In genomic region chr13:37565425-37565824, GRCh38 we compare ENCODE assay signal across 26 cellular contexts. TPM values are rescaled to one million over a fixed set of nuclear protein-coding genes. Genes with fewer than 3 reads are reported as not detected.
DNase-seq lines count a peak whose midpoint lies in the region; ATAC-seq, FAIRE-seq and TF ChIP-seq lines count a peak whose summit lies in the region.
"Had no signal": no experiment of that assay in that cellular context is flagged by ENCODE, and none has a peak within 500 bp of the region (broad histone marks: within the 10 kb centered on the region; RNA-seq: fewer than 3 reads in every experiment).

No MANE protein-coding gene starts in this region.

- in situ Hi-C loops in IMR-90 (cut with MboI; ENCODE audit: low sequenced_read_pairs) (no loop called here), K562 (cut with MboI) (no loop called here)

- no peak overlapping the region for H4K91ac ChIP-seq in IMR-90 (ENCODE audit: insufficient read depth, low read depth, low read length)

- H3K79me1 ChIP-seq in IMR-90 (ENCODE audit: low read depth in 1 of 2, low read length in 2 of 2), result no peaks in the 10 kb centered on the region

- H3K36me3 Mint-ChIP-seq in activated naive CD4-positive, alpha-beta T cell treated with anti-CD3 and anti-CD28 coated beads, Interleukin-2, amount 50 U/mL, for 72 hours, result no peaks in the 10 kb centered on the region
- H3K36me3 Mint-ChIP-seq: CD14-positive monocyte; CD4-positive, alpha-beta memory T cell; CD4-positive, CD25-positive, alpha-beta regulatory T cell; CD8-positive, alpha-beta memory T cell had no signal

- TF ChIP-seq RAD21 in IMR-90 (IDR thresholded peaks at IDR 0.05; ENCODE audit: low read length) (no peak), K562 (CRISPR knock-in tag; conservative IDR thresholded peaks at IDR 0.05 in 1 of 2, IDR thresholded peaks at IDR 0.05 in 1 of 2) (no peak)

- no peak for TF ChIP-seq EP300 in K562 (IDR thresholded peaks at IDR 0.05; ENCODE audit: low read length)

- no peaks in the 10 kb centered on the region for H3K9me1 ChIP-seq in IMR-90 (ENCODE audit: insufficient read depth, low read length)
- no peaks in the 10 kb centered on the region for H3K9me1 ChIP-seq in K562 (ENCODE audit: control insufficient read depth, insufficient read depth, low read length)

- TF ChIP-seq POLR2A in IMR-90 (IDR thresholded peaks at IDR 0.05; ENCODE audit: low read depth, low read length), result no peak
- no peak for TF ChIP-seq POLR2A in K562 (conservative IDR thresholded peaks at IDR 0.05)
- TF ChIP-seq POLR2A in prostate gland (IDR thresholded peaks at IDR 0.05), result no peak

- H3K4me2 ChIP-seq in IMR-90 (ENCODE audit: low read depth, low read length) (no peak overlapping the region), K562 (ENCODE audit: insufficient read depth, low read length) (no peak overlapping the region)
- H3K4me2 ChIP-seq: BLaER1 had no signal

- TF ChIP-seq CTCF in IMR-90 (conservative IDR thresholded peaks at IDR 0.05; ENCODE audit: low read depth, low read length) (no peak), K562 (IDR thresholded peaks at IDR 0.05 in 2 of 3, conservative IDR thresholded peaks at IDR 0.05 in 1 of 3; ENCODE audit: insufficient read depth in 2 of 3, low read depth in 1 of 3, low read length in 3 of 3) (no peak), prostate gland (IDR thresholded peaks at IDR 0.05) (no peak)

- H2BK20ac ChIP-seq in IMR-90 (ENCODE audit: low read depth, low read length), result no peak overlapping the region

- CTCF ChIA-PET in IMR-90 (lab: Yijun Ruan, JAX), result no interaction called here
- CTCF ChIA-PET in K562 (lab: Yijun Ruan, JAX; ENCODE audit: low intra/inter-chr PET ratio), result no interaction called here

- no peaks in the 10 kb centered on the region for H4K20me1 ChIP-seq in IMR-90 (ENCODE audit: insufficient read depth, low read length)
- H4K20me1 ChIP-seq in K562 (replicated peaks; ENCODE audit: control insufficient read depth, insufficient read depth, low read length), result no peaks in the 10 kb centered on the region
- H4K20me1 ChIP-seq: BLaER1 had no signal

- H3K9me3 Mint-ChIP-seq in activated naive CD4-positive, alpha-beta T cell treated with anti-CD3 and anti-CD28 coated beads, Interleukin-2, amount 50 U/mL, for 72 hours, result peaks cover 3 to 12% of the 10 kb centered on the region in 2 donors

- H3K27me3 ChIP-seq in IMR-90 (ENCODE audit: control insufficient read depth, insufficient read depth, low read length) (no peaks in the 10 kb centered on the region), K562 (ENCODE audit: control insufficient read depth in 2 of 2, insufficient read depth in 2 of 2, low read length in 2 of 2) (no peaks in the 10 kb centered on the region), small intestine (ENCODE audit: control insufficient read depth in 2 of 2, insufficient read depth in 2 of 2, low read length in 2 of 2) (no peaks in the 10 kb centered on the region), prostate gland (replicated peaks; ENCODE audit: insufficient read depth) (no peaks in the 10 kb centered on the region)
- H3K27me3 ChIP-seq: BE2C, BLaER1 had no signal

- no peak overlapping the region for H3K4ac ChIP-seq in IMR-90 (ENCODE audit: low read depth, low read length)

- dilution Hi-C loops in IMR-90 (cut with HindIII; ENCODE audit: low sequenced_read_pairs, unreplicated experiment), result no loop called here

- H3K9ac ChIP-seq in IMR-90 (ENCODE audit: low read depth, low read length), result no peak overlapping the region
- no peak overlapping the region for H3K9ac ChIP-seq in K562 (ENCODE audit: insufficient read depth in 1 of 2, low read depth in 2 of 2, low read length in 2 of 2)
- H3K9ac ChIP-seq: BLaER1 had no signal

- intact Hi-C loops in IMR-90 (cut with micrococcal nuclease), result no loop called here
- intact Hi-C loops in K562 (cut with micrococcal nuclease), result no loop called here
- intact Hi-C loops in prostate gland (cut with DNase I), result no loop called here

- no peak overlapping the region for H2BK120ac ChIP-seq in IMR-90 (ENCODE audit: low read depth, low read length)

- ATAC-seq in IMR-90 (ENCODE audit: low read depth), result no peak
- ATAC-seq in K562, result no peak
- ATAC-seq in activated naive CD4-positive, alpha-beta T cell treated with anti-CD3 and anti-CD28 coated beads, Interleukin-2, amount 50 U/mL, for 72 hours, result no peak
- ATAC-seq: GM12878 had no signal

- H3K4me3 ChIP-seq in IMR-90 (ENCODE audit: insufficient read depth, low read depth, low read length), result no peak overlapping the region
- no peak overlapping the region for H3K4me3 ChIP-seq in K562
- H3K4me3 ChIP-seq in small intestine (ENCODE audit: low read depth in 1 of 2, low read length in 2 of 2), result no peak overlapping the region
- no peak overlapping the region for H3K4me3 ChIP-seq in prostate gland
- H3K4me3 ChIP-seq: BLaER1, GM12878 had no signal

- H3K14ac ChIP-seq in IMR-90 (replicated peaks; ENCODE audit: low read depth, low read length), result no peak overlapping the region

- H3K27ac ChIP-seq in IMR-90 (ENCODE audit: insufficient read depth, low read length), result no peak overlapping the region
- H3K27ac ChIP-seq in K562 (ENCODE audit: extremely low read depth, low read depth, low read length), result no peak overlapping the region
- no peak overlapping the region for H3K27ac ChIP-seq in small intestine (ENCODE audit: low read depth in 1 of 2, low read length in 1 of 2)
- no peak overlapping the region for H3K27ac ChIP-seq in prostate gland
- H3K27ac ChIP-seq: BLaER1 had no signal

- POLR2A ChIA-PET in IMR-90 (lab: Charles Lee; ENCODE audit: unreplicated experiment), result no interaction called here
- POLR2A ChIA-PET in K562 (lab: Yijun Ruan, JAX), result no interaction called here

- H2AFZ ChIP-seq in IMR-90 (replicated peaks; ENCODE audit: low read length, poor library complexity), result no peak overlapping the region
- no peak overlapping the region for H2AFZ ChIP-seq in K562 (ENCODE audit: low read depth, low read length)

- H3K4me1 ChIP-seq in IMR-90 (ENCODE audit: control insufficient read depth, insufficient read depth, low read length) (no peaks in the 10 kb centered on the region), K562 (replicated peaks in 1 of 2; ENCODE audit: control insufficient read depth in 2 of 2, insufficient read depth in 2 of 2, low read length in 2 of 2) (no peaks in the 10 kb centered on the region), small intestine (ENCODE audit: control insufficient read depth in 2 of 2, insufficient read depth in 1 of 2, low read depth in 1 of 2, low read length in 1 of 2) (no peaks in the 10 kb centered on the region), prostate gland (replicated peaks) (no peaks in the 10 kb centered on the region)
- H3K4me1 ChIP-seq: BE2C, BLaER1 had no signal

- H3K56ac ChIP-seq in IMR-90 (ENCODE audit: extremely low read depth, insufficient read depth, low read length), result no peak overlapping the region

- H3K9me3 ChIP-seq in IMR-90 (ENCODE audit: control insufficient read depth, insufficient read depth, low read length), result no peaks in the 10 kb centered on the region
- H3K9me3 ChIP-seq in K562 (replicated peaks; ENCODE audit: control insufficient read depth, insufficient read depth, low read depth, low read length), result no peaks in the 10 kb centered on the region
- no peaks in the 10 kb centered on the region for H3K9me3 ChIP-seq in small intestine (ENCODE audit: control insufficient read depth, low read depth)
- no peaks in the 10 kb centered on the region for H3K9me3 ChIP-seq in prostate gland
- H3K9me3 ChIP-seq: BE2C, BLaER1 had no signal

- BruUV-seq in IMR-90 (replicated peaks; lab: Mats Ljungman, UMichigan), result no TSS peak
- no TSS peak for BruUV-seq in K562 (replicated peaks; lab: Mats Ljungman, UMichigan)

- no peak overlapping the region for H3K18ac ChIP-seq in IMR-90 (ENCODE audit: low read depth, low read length)

- no peak overlapping the region for H2BK5ac ChIP-seq in IMR-90 (ENCODE audit: low read depth, low read length, poor library complexity, severe bottlenecking)

- no peak overlapping the region for H3K23ac ChIP-seq in IMR-90 (ENCODE audit: low read depth, low read length)

- no peak for DNase-seq in IMR-90
- no peak for DNase-seq in K562 (ENCODE audit: extremely low read depth in 1 of 4, low spot score in 3 of 4)
- no peak for DNase-seq in small intestine
- no peak for DNase-seq in activated naive CD4-positive, alpha-beta T cell treated with anti-CD3 and anti-CD28 coated beads, Interleukin-2, amount 50 U/mL, for 72 hours (ENCODE audit: low spot score in 2 of 2)
- DNase-seq in prostate gland (ENCODE audit: low spot score), result no peak
- DNase-seq: 8988T; ACHN; BE2C; C1 segment of cervical spinal cord; CD4-positive, alpha-beta memory T cell; CD4-positive, CD25-positive, alpha-beta regulatory T cell; CD8-positive, alpha-beta memory T cell; COR-L47; DMS 273 treated with DMSO at 0.1 percent for 48 hours; DMS153; DMS53; DMS79; DND-41; EL; GDM1 had no signal

- H3K27ac Mint-ChIP-seq in activated naive CD4-positive, alpha-beta T cell treated with anti-CD3 and anti-CD28 coated beads, Interleukin-2, amount 50 U/mL, for 72 hours, result no peak overlapping the region
- H3K27ac Mint-ChIP-seq: CD14-positive monocyte; CD4-positive, alpha-beta memory T cell; CD4-positive, CD25-positive, alpha-beta regulatory T cell; CD8-positive, alpha-beta memory T cell had no signal

- H4K8ac ChIP-seq in IMR-90 (ENCODE audit: low read depth in 2 of 2, low read length in 2 of 2), result no peak overlapping the region

- no CpG with 5 or more reads among the region's 1 CpG for WGBS in IMR-90 (ENCODE audit: extremely low coverage in 2 of 2, insufficient read length in 1 of 2), 2 experiments
- WGBS in K562 (ENCODE audit: insufficient coverage, low coverage, missing lambda C conversion rate), result 0% methylated on average over 1 of the region's 1 CpG
- 44 to 71% (median 55%) methylated on average over 1 of the region's 1 CpG for WGBS in small intestine, 3 donors
- WGBS in prostate gland, result 84% methylated on average over 1 of the region's 1 CpG

- H3K79me2 ChIP-seq in K562 (ENCODE audit: control insufficient read depth, insufficient read depth, low read length), result no peaks in the 10 kb centered on the region

- H3K36me3 ChIP-seq in IMR-90 (ENCODE audit: control insufficient read depth, insufficient read depth, low read length) (no peaks in the 10 kb centered on the region), K562 (ENCODE audit: control insufficient read depth, insufficient read depth, low read length) (no peaks in the 10 kb centered on the region), small intestine (ENCODE audit: control insufficient read depth in 2 of 2, insufficient read depth in 2 of 2, low read length in 2 of 2) (no peaks in the 10 kb centered on the region), prostate gland (no peaks in the 10 kb centered on the region)
- H3K36me3 ChIP-seq: BE2C, BLaER1 had no signal

- FAIRE-seq in K562 (lab: Jason Lieb, UNC) (no peak), small intestine (lab: Jason Lieb, UNC) (peak; percentile 44)
- FAIRE-seq: A204.1, GM12878, GM12892, GM18507 had no signal

- no peak overlapping the region for H4K5ac ChIP-seq in IMR-90 (ENCODE audit: low read depth, low read length)

- H2AK5ac ChIP-seq in IMR-90 (ENCODE audit: low read depth, low read length), result no peak overlapping the region

- H2AK9ac ChIP-seq in IMR-90 (replicated peaks; ENCODE audit: low read depth, low read length, poor library complexity), result no peak overlapping the region

- H2BK15ac ChIP-seq in IMR-90 (ENCODE audit: low read depth, low read length), result no peak overlapping the region

RNA-seq across cellular contexts. Expression of gene POSTN, which starts 33.1 kb away (rescaled TPM):
- total RNA-seq in IMR-90 (2012; rRNA removed) (31.9 and 32.6 TPM in 2 replicates), K562 (2014; rRNA removed) (not detected in 2 replicates), K562 (2014; rRNA removed; fragmentation: Illumina TruSeq; extraction: Trizol) (not detected in 2 replicates), K562 (2015; rRNA removed; fragmentation: Illumina TruSeq; extraction: Trizol) (not detected in 2 replicates), K562 (2021) (0.04 and 0.13 TPM in 2 replicates), prostate gland (10 to 100 TPM in 1 of 2 donors, 1 to 10 TPM in 1; 8.5 to 28.3 TPM)
- polyA plus RNA-seq in IMR-90 (2012; rRNA removed) (31.5 and 44.7 TPM in 2 replicates), K562 (2011; rRNA removed) (not detected in 2 replicates), K562 (2014; fragmentation: Illumina TruSeq; extraction: Trizol) (not detected in 2 replicates), K562 (2014; fragmentation: Nextera tagmentation; extraction: Ambion mirVana) (not detected), K562 (2014; rRNA removed) (0.01 TPM in 1 of 2 replicates, not detected in the other), small intestine (10 to 100 TPM in 1 of 3 donors, under 1 TPM in 2; 0.45 to 50.9 (median 0.54) TPM)
- 4.5 and 6.2 TPM in 2 replicates for polyA plus RNA-seq in IMR-90 (2012; cell fraction: cytosol; rRNA removed)
- polyA plus RNA-seq in IMR-90 (2012; cell fraction: nucleus; rRNA removed; ENCODE audit: low replicate concordance), result 1.9 and 29.5 TPM in 2 replicates
- not detected in 2 replicates for total RNA-seq in K562 (2011; cell fraction: chromatin; rRNA removed; ENCODE audit: low replicate concordance)
- total RNA-seq in K562 (2011; cell fraction: nucleolus; rRNA removed), result not detected in 2 replicates
- total RNA-seq in K562 (2011; cell fraction: nucleoplasm; rRNA removed), result not detected in 2 replicates
- polyA plus RNA-seq in K562 (2011; cell fraction: cytosol; rRNA removed), result not detected in 2 replicates
- polyA plus RNA-seq in K562 (2011; cell fraction: nucleus; rRNA removed), result not detected in 2 replicates
- not detected in 2 replicates for polyA plus RNA-seq in K562 (2012)
- not detected in 2 replicates for polyA minus RNA-seq in K562 (2011; rRNA and poly(A)+ RNA removed)
- not detected in 2 replicates for polyA minus RNA-seq in K562 (2011; cell fraction: cytosol; rRNA and poly(A)+ RNA removed)
- polyA minus RNA-seq in K562 (2011; cell fraction: nucleus; rRNA and poly(A)+ RNA removed), result not detected in 2 replicates
- not detected for total RNA-seq in activated naive CD4-positive, alpha-beta T cell treated with anti-CD3 and anti-CD28 coated beads, Interleukin-2, amount 50 U/mL, for 72 hours
- total RNA-seq: CD4-positive, alpha-beta memory T cell; CD4-positive, CD25-positive, alpha-beta regulatory T cell; CD8-positive, alpha-beta memory T cell had no signal
- polyA plus RNA-seq: CD14-positive monocyte; CD4-positive, alpha-beta memory T cell; CD4-positive, CD25-positive, alpha-beta regulatory T cell; CD8-positive, alpha-beta memory T cell had no signal

Comparison
In these comparisons a context has a peak if more than half of its experiments do, and no peak if none do; other contexts are left out.
1. RNA of gene POSTN, which starts 33.1 kb away (total RNA-seq): 31.9 to 32.6 TPM in IMR-90 and 8.5 to 28.3 TPM in prostate gland; 0.04 to 0.13 TPM in K562 and not detected in activated naive CD4-positive, alpha-beta T cell treated with anti-CD3 and anti-CD28 coated beads, Interleukin-2, amount 50 U/mL, for 72 hours; every median in the first group is over 4 times any median in the second.